Comparison of ENCODE assay signal across 8 cellular contexts in genomic region chr2:107264184-107264583, GRCh38.
"Had no signal": no experiment of that assay in that cellular context is flagged by ENCODE, and none has a peak within 500 bp of the region (broad histone marks: within the 10 kb centered on the region; RNA-seq: fewer than 3 reads in every experiment).

No MANE protein-coding gene starts in this region.

- DNase-seq: GOT3, H7, HFFc6 had no signal

- H3K4me1 ChIP-seq: HAP-1 had no signal

- H3K27ac ChIP-seq: HL-60 had no signal

- H3K27me3 Mint-ChIP-seq: IgD-negative memory B cell had no signal

- H3K4me3 Mint-ChIP-seq: HFFc6, IgD-negative memory B cell had no signal

- H3K4me3 ChIP-seq: HAP-1 had no signal

- H3K9me3 ChIP-seq: HAP-1 had no signal

- H3K36me3 ChIP-seq: HAP-1 had no signal

- ATAC-seq: HCT116, HepG2 had no signal

- H3K27ac Mint-ChIP-seq: HFFc6, IgD-negative memory B cell had no signal

- H3K36me3 Mint-ChIP-seq: IgD-negative memory B cell had no signal
